ENCODE assay signal across 1 cellular context in genomic region chr7:113289140-113289740, GRCh38.
TF ChIP-seq lines count a peak whose summit lies in the region.

No MANE protein-coding gene starts in this region.

TF ChIP-seq in H1, 55 proteins besides CTCF, POLR2A, EP300 and RAD21 (continued from another document):
- TF ChIP-seq RXRA (IDR thresholded peaks at IDR 0.05; ENCODE audit: insufficient read depth, low read depth, low read length) = no peak
